Comparison of ENCODE assay signal across 14 cellular contexts in genomic region chr4:1019320-1019719, GRCh38.
DNase-seq lines count a peak whose midpoint lies in the region; TF ChIP-seq lines count a peak whose summit lies in the region.
"Had no signal": no experiment of that assay in that cellular context is flagged by ENCODE, and none has a peak within 500 bp of the region (broad histone marks: within the 10 kb centered on the region; RNA-seq: fewer than 3 reads in every experiment).

No MANE protein-coding gene starts in this region.

- H3K4me3 Mint-ChIP-seq in nephron progenitor cell, result peak overlapping the region; percentile 36

- H3K4me2 ChIP-seq in BLaER1, result peak overlapping the region; percentile 98

- no peak overlapping the region for H3K27ac Mint-ChIP-seq in nephron progenitor cell

- peaks cover 85% of the 10 kb centered on the region for H4K20me1 ChIP-seq in BLaER1

- H3K9ac ChIP-seq in BLaER1, result peak overlapping the region; percentile 55

- peaks cover 25% of the 10 kb centered on the region for H3K36me3 ChIP-seq in BLaER1
- peaks cover 25% of the 10 kb centered on the region for H3K36me3 ChIP-seq in WERI-Rb-1

- H3K4me3 ChIP-seq in BLaER1, result peak overlapping the region; percentile 44; the same call in 1 of the 2 replicates
- no peak overlapping the region for H3K4me3 ChIP-seq in WERI-Rb-1 (ENCODE audit: low read depth, low read length)

- H3K4me1 Mint-ChIP-seq in nephron progenitor cell, result peaks cover 45% of the 10 kb centered on the region

- H3K27me3 Mint-ChIP-seq in nephron progenitor cell (ENCODE audit: low read depth, poor library complexity), result no peaks in the 10 kb centered on the region

- no peak for DNase-seq in WERI-Rb-1
- DNase-seq in nephron progenitor cell, result no peak
- DNase-seq in GDM1 (lab: John Stamatoyannopoulos, UW), result no peak
- DNase-seq in SIG-M5 treated with dmso at 0.1 percent for 504 hours (lab: John Stamatoyannopoulos, UW; ENCODE audit: unreplicated experiment), result no peak
- no peak for DNase-seq in CD1c-positive myeloid dendritic cell (ENCODE audit: extremely low spot score)
- DNase-seq: DMS 273 treated with DMSO at 0.1 percent for 48 hours, NCI-H1048, NCI-H1436 treated with DMSO at 0.1 percent for 48 hours, NCI-H2081, NCI-H510A, NCI-H774, PC-3 had no signal

- H3K27me3 ChIP-seq in BLaER1 (no peaks in the 10 kb centered on the region), WERI-Rb-1 (ENCODE audit: insufficient read depth, low read depth, severe bottlenecking) (no peaks in the 10 kb centered on the region)

- peak overlapping the region; percentile 56 for H3K27ac ChIP-seq in BLaER1
- peak overlapping the region; percentile 14; the same call in 1 of the 2 replicates for H3K27ac ChIP-seq in WERI-Rb-1
- H3K27ac ChIP-seq: C4-2B had no signal

- H3K36me3 Mint-ChIP-seq in nephron progenitor cell (ENCODE audit: low read depth), result no peaks in the 10 kb centered on the region

- no peaks in the 10 kb centered on the region for H3K9me3 ChIP-seq in BLaER1
- no peaks in the 10 kb centered on the region for H3K9me3 ChIP-seq in WERI-Rb-1 (ENCODE audit: severe bottlenecking)

- H3K4me1 ChIP-seq in BLaER1, result peaks cover 84% of the 10 kb centered on the region

- no peak for TF ChIP-seq CTCF in WERI-Rb-1 (IDR thresholded peaks at IDR 0.05; ENCODE audit: low read depth, low read length)
- no peak for TF ChIP-seq CTCF in nephron progenitor cell (IDR thresholded peaks at IDR 0.05)

- no peaks in the 10 kb centered on the region for H3K9me3 Mint-ChIP-seq in nephron progenitor cell
